In genomic region chr3:28860307-28860706, GRCh38 we compare ENCODE assay signal across 13 cellular contexts.
DNase-seq lines count a peak whose midpoint lies in the region; ATAC-seq and TF ChIP-seq lines count a peak whose summit lies in the region.
"Had no signal": no experiment of that assay in that cellular context is flagged by ENCODE, and none has a peak within 500 bp of the region (broad histone marks: within the 10 kb centered on the region; RNA-seq: fewer than 3 reads in every experiment).

No MANE protein-coding gene starts in this region.

- WGBS in gastroesophageal sphincter (ENCODE audit: low coverage in 1 of 2), 2 donors: 57 to 82% methylated on average over 3 to 4 of the region's 4 CpGs
- WGBS in prostate gland: 15% methylated on average over 4 of the region's 4 CpGs

- DNase-seq in GM03348 (ENCODE audit: low spot score): peak; percentile 35
- DNase-seq in OCI-M1 (lab: John Stamatoyannopoulos, UW): peak; percentile 49
- peak; percentile 57 for DNase-seq in prostate gland (ENCODE audit: low spot score)
- DNase-seq in dedifferentiated amniotic fluid mesenchymal stem cell (ENCODE audit: extremely low spot score): no peak
- DNase-seq: activated CD4-positive, alpha-beta T cell treated with anti-CD3 and anti-CD28 coated beads, Interleukin-2, amount 50 U/mL, for 4 hours; CD4-positive, CD25-positive, alpha-beta regulatory T cell; kidney; NCI-H1694 had no signal

- no peak for TF ChIP-seq EP300 in gastroesophageal sphincter (IDR thresholded peaks at IDR 0.05)

- H3K4me1 ChIP-seq in gastroesophageal sphincter: peaks cover 0 to 9% (median 4%) of the 10 kb centered on the region in 3 donors
- H3K4me1 ChIP-seq in prostate gland (replicated peaks): no peaks in the 10 kb centered on the region

- H3K36me3 ChIP-seq in gastroesophageal sphincter (no peaks in the 10 kb centered on the region), prostate gland (no peaks in the 10 kb centered on the region)
- H3K36me3 ChIP-seq: esophagus muscularis mucosa had no signal

- peak; percentile 60 for ATAC-seq in gastroesophageal sphincter
- ATAC-seq in HG03025 (IDR thresholded peaks at IDR 0.05; ENCODE audit: low FRiP score, unreplicated experiment): no peak
- ATAC-seq in GM19351 (IDR thresholded peaks at IDR 0.05; ENCODE audit: unreplicated experiment): no peak
- ATAC-seq in GM19023 (IDR thresholded peaks at IDR 0.05; ENCODE audit: unreplicated experiment): no peak

- H3K27ac ChIP-seq in gastroesophageal sphincter (no peak overlapping the region), prostate gland (no peak overlapping the region)
- H3K27ac ChIP-seq: esophagus muscularis mucosa had no signal

- intact Hi-C loops in prostate gland (cut with DNase I): no loop called here

- H3K4me3 ChIP-seq in gastroesophageal sphincter: no peak overlapping the region
- no peak overlapping the region for H3K4me3 ChIP-seq in prostate gland
- H3K4me3 ChIP-seq: esophagus muscularis mucosa had no signal

- no peaks in the 10 kb centered on the region for H3K27me3 ChIP-seq in gastroesophageal sphincter
- H3K27me3 ChIP-seq in prostate gland (replicated peaks; ENCODE audit: insufficient read depth): no peaks in the 10 kb centered on the region
- H3K27me3 ChIP-seq: esophagus muscularis mucosa had no signal

- H3K9me3 ChIP-seq in gastroesophageal sphincter (no peaks in the 10 kb centered on the region), prostate gland (no peaks in the 10 kb centered on the region)
- H3K9me3 ChIP-seq: esophagus muscularis mucosa had no signal

- TF ChIP-seq POLR2A in gastroesophageal sphincter (IDR thresholded peaks at IDR 0.05): no peak
- TF ChIP-seq POLR2A in prostate gland (IDR thresholded peaks at IDR 0.05): no peak

- TF ChIP-seq CTCF in gastroesophageal sphincter (IDR thresholded peaks at IDR 0.05) (no peak), prostate gland (IDR thresholded peaks at IDR 0.05) (no peak)
